ENCODE assay signal across 2 cellular contexts in the genomic region with DNA sequence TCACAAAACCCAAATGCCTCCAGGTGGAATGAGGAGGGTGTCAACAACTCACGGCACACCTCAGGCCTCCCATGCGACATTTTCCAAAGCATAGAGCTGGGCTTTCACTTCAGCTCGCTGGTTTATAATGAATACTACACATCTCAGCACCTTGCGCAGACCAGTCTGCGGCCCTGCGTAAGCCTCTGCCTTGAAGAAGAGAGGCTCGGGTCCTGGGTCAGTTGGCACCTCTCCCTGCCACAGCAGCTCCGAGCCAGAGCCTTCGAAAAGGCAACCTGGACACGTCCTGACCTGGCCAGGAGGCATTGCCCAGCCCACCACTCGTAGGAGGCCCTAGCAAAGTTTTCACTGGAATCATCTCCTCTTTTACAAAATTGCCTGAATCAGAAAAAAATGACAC.
TF ChIP-seq lines count a peak whose summit lies in the region.

No MANE protein-coding gene starts in this region.

TF ChIP-seq in HepG2, 621 proteins besides CTCF, POLR2A, EP300 and RAD21:
- TF ChIP-seq, protein P1, sequence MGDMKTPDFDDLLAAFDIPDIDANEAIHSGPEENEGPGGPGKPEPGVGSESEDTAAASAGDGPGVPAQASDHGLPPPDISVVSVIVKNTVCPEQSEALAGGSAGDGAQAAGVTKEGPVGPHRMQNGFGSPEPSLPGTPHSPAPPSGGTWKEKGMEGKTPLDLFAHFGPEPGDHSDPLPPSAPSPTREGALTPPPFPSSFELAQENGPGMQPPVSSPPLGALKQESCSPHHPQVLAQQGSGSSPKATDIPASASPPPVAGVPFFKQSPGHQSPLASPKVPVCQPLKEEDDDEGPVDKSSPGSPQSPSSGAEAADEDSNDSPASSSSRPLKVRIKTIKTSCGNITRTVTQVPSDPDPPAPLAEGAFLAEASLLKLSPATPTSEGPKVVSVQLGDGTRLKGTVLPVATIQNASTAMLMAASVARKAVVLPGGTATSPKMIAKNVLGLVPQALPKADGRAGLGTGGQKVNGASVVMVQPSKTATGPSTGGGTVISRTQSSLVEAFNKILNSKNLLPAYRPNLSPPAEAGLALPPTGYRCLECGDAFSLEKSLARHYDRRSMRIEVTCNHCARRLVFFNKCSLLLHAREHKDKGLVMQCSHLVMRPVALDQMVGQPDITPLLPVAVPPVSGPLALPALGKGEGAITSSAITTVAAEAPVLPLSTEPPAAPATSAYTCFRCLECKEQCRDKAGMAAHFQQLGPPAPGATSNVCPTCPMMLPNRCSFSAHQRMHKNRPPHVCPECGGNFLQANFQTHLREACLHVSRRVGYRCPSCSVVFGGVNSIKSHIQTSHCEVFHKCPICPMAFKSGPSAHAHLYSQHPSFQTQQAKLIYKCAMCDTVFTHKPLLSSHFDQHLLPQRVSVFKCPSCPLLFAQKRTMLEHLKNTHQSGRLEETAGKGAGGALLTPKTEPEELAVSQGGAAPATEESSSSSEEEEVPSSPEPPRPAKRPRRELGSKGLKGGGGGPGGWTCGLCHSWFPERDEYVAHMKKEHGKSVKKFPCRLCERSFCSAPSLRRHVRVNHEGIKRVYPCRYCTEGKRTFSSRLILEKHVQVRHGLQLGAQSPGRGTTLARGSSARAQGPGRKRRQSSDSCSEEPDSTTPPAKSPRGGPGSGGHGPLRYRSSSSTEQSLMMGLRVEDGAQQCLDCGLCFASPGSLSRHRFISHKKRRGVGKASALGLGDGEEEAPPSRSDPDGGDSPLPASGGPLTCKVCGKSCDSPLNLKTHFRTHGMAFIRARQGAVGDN (CRISPR knock-in tag; IDR thresholded peaks at IDR 0.05): peak; percentile 30
- TF ChIP-seq EZH2 (conservative IDR thresholded peaks at IDR 0.05; ENCODE audit: low read depth, low read length): no peak

TF ChIP-seq in H1, 55 proteins besides CTCF, POLR2A, EP300 and RAD21:
- TF ChIP-seq SIN3A (conservative IDR thresholded peaks at IDR 0.05 in 1 of 2, IDR thresholded peaks at IDR 0.05 in 1 of 2; ENCODE audit: low read depth in 1 of 2, low read length in 2 of 2) (no peak), POU5F1 (IDR thresholded peaks at IDR 0.05; ENCODE audit: low read depth, low read length) (no peak)
TF ChIP-seq in H1: peak in this region for 0.
